In the genomic region with DNA sequence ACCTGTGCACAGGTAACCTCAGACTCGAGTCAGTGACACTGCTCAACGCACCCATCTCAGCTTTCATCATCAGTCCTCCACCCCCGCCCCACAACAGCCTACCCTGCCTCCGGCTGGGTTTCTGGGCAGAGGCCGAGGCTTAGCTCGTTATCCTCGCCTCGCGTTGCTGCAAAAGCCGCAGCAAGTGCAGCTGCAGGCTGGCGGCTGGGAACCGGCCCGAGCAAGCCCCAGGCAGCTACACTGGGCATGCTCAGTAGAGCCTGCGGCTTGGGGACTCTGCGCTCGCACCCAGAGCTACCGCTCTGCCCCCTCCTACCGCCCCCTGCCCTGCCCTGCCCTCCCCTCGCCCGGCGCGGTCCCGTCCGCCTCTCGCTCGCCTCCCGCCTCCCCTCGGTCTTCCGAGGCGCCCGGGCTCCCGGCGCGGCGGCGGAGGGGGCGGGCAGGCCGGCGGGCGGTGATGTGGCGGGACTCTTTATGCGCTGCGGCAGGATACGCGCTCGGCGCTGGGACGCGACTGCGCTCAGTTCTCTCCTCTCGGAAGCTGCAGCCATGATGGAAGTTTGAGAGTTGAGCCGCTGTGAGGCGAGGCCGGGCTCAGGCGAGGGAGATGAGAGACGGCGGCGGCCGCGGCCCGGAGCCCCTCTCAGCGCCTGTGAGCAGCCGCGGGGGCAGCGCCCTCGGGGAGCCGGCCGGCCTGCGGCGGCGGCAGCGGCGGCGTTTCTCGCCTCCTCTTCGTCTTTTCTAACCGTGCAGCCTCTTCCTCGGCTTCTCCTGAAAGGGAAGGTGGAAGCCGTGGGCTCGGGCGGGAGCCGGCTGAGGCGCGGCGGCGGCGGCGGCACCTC, we compare ENCODE assay signal across 8 cellular contexts. TPM values are rescaled to one million over a fixed set of nuclear protein-coding genes. Genes with fewer than 3 reads are reported as not detected.
DNase-seq lines count a peak whose midpoint lies in the region; ATAC-seq and TF ChIP-seq lines count a peak whose summit lies in the region.

A gene with protein sequence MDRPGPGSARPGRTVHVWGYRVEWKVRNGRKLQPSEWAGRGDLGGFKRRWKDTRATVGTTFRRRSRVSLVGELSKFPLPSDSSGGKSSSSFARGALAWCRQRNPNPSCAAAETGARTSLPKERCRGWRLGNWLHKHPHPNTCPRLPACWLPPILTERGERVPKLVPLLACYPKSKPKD (minus strand): TSS at position 432 of the 842 bp plus-strand sequence. CDS start 1,046 bp downstream, outside the sequence.
A gene (plus strand): TSS at position 524 of the 842 bp plus-strand sequence. CDS start 845 bp downstream, outside the sequence.

- TF ChIP-seq CTCF in colonic mucosa (IDR thresholded peaks at IDR 0.05), result no peak

- peak within 1 kb of the TSS; percentile 91 for H3K27ac Mint-ChIP-seq in activated CD4-positive, alpha-beta T cell treated with anti-CD3 and anti-CD28 coated beads, Interleukin-2, amount 10 ng/mL, durations not matched to agents 24 days and 14 days

- H3K4me1 ChIP-seq in colonic mucosa, result no peaks in the 10 kb centered on the region

- peak; percentile 83 for DNase-seq in AG08395 (ENCODE audit: low spot score)
- peak; percentile 89 for DNase-seq in NCI-H510A (lab: John Stamatoyannopoulos, UW)
- DNase-seq in activated CD4-positive, alpha-beta T cell treated with anti-CD3 and anti-CD28 coated beads, Interleukin-2, amount 10 ng/mL, durations not matched to agents 24 days and 14 days, result peak; percentile 95
- peak; percentile 89 for DNase-seq in colonic mucosa
- DNase-seq in left kidney (ENCODE audit: low read depth, low spot score), result peak; percentile 97
- DNase-seq in stimulated activated CD4-positive, alpha-beta T cell treated with anti-CD3 and anti-CD28 coated beads, Interleukin-1b, Interleukin-23, amount 100 ng/mL, for 24 hours (ENCODE audit: low read depth in 4 of 4, low spot score in 1 of 4), result peak; percentile 44 to 73 (median 63)

- peak within 1 kb of the TSS; percentile 77 for H3K4me3 ChIP-seq in colonic mucosa

- H3K27ac ChIP-seq in colonic mucosa, result peak within 1 kb of the TSS; percentile 96

- no peaks in the 10 kb centered on the region for H3K27me3 ChIP-seq in colonic mucosa

- H3K9ac ChIP-seq in colonic mucosa (ENCODE audit: low read depth in 2 of 2, low read length in 2 of 2), result peak within 1 kb of the TSS; percentile 89 to 100

- in situ Hi-C loops in GM18951 (cut with MboI; ENCODE audit: low sequenced_read_pairs, unreplicated experiment), result loop anchor here (10.0 kb wide), 2 partner anchors 231 to 521 kb away; no protein-coding TSS in a partner anchor

- H3K4me1 Mint-ChIP-seq in activated CD4-positive, alpha-beta T cell treated with anti-CD3 and anti-CD28 coated beads, Interleukin-2, amount 10 ng/mL, durations not matched to agents 24 days and 14 days, result peaks cover 44% of the 10 kb centered on the region

- H3K4me3 Mint-ChIP-seq in activated CD4-positive, alpha-beta T cell treated with anti-CD3 and anti-CD28 coated beads, Interleukin-2, amount 10 ng/mL, durations not matched to agents 24 days and 14 days, result peak within 1 kb of the TSS; percentile 92

- peak; percentile 86 for TF ChIP-seq POLR2A in GM18951 (IDR thresholded peaks at IDR 0.05; ENCODE audit: extremely low read depth, insufficient read depth, insufficient read length)

- ATAC-seq in HG03342 (IDR thresholded peaks at IDR 0.05; ENCODE audit: unreplicated experiment), result peak; percentile 34

- intact Hi-C loops in activated CD4-positive, alpha-beta T cell treated with anti-CD3 and anti-CD28 coated beads, Interleukin-2, amount 10 ng/mL, durations not matched to agents 24 days and 14 days (cut with micrococcal nuclease), result no loop called here
- intact Hi-C loops in colonic mucosa (cut with DNase I), result loop anchor here (5.0 kb wide), 1 partner anchor 524 kb away; no protein-coding TSS in a partner anchor

- H3K9me3 ChIP-seq in colonic mucosa, result no peaks in the 10 kb centered on the region

- no peaks in the 10 kb centered on the region for H3K36me3 ChIP-seq in colonic mucosa

- H3K36me3 Mint-ChIP-seq in activated CD4-positive, alpha-beta T cell treated with anti-CD3 and anti-CD28 coated beads, Interleukin-2, amount 10 ng/mL, durations not matched to agents 24 days and 14 days (ENCODE audit: low read depth), result peaks cover 17% of the 10 kb centered on the region

- no peaks in the 10 kb centered on the region for H3K27me3 Mint-ChIP-seq in activated CD4-positive, alpha-beta T cell treated with anti-CD3 and anti-CD28 coated beads, Interleukin-2, amount 10 ng/mL, durations not matched to agents 24 days and 14 days

- H3K9me3 Mint-ChIP-seq in activated CD4-positive, alpha-beta T cell treated with anti-CD3 and anti-CD28 coated beads, Interleukin-2, amount 10 ng/mL, durations not matched to agents 24 days and 14 days, result no peaks in the 10 kb centered on the region

RNA-seq across cellular contexts. Expression of the first gene that starts in this region (rescaled TPM):
- 0.54 and 1.0 TPM in 2 replicates for total RNA-seq in activated CD4-positive, alpha-beta T cell treated with anti-CD3 and anti-CD28 coated beads, Interleukin-2, amount 10 ng/mL, durations not matched to agents 24 days and 14 days
- total RNA-seq in colonic mucosa, result 1 to 10 TPM; 1.0 to 1.8 TPM

RNA-seq across cellular contexts. Expression of the second gene that starts in this region (rescaled TPM):
- 48.6 and 51.3 TPM in 2 replicates for total RNA-seq in activated CD4-positive, alpha-beta T cell treated with anti-CD3 and anti-CD28 coated beads, Interleukin-2, amount 10 ng/mL, durations not matched to agents 24 days and 14 days
- 100 to 1,000 TPM in 1 of 2 donors, 10 to 100 TPM in 1; 79.2 to 111 TPM for total RNA-seq in colonic mucosa

Comparison
In these comparisons a context has a peak if more than half of its experiments do, and no peak if none do; other contexts are left out.
1. Peak in every context shown above with its lines: DNase-seq, ATAC-seq, H3K4me3 ChIP-seq and H3K27ac ChIP-seq.